In genomic region chr11:64916040-64916847, GRCh38 we compare ENCODE assay signal across 8 cellular contexts. TPM values are rescaled to one million over a fixed set of nuclear protein-coding genes. Genes with fewer than 3 reads are reported as not detected.
DNase-seq lines count a peak whose midpoint lies in the region; ATAC-seq and TF ChIP-seq lines count a peak whose summit lies in the region.

No MANE protein-coding gene starts in this region.

- no peaks in the 10 kb centered on the region for H3K27me3 Mint-ChIP-seq in activated T-cell treated with anti-CD3 and anti-CD28 coated beads, Interleukin-2, amount 50 U/mL, for 24 hours

- TF ChIP-seq CTCF in KMS-11 (conservative IDR thresholded peaks at IDR 0.05; ENCODE audit: low read depth, low read length) (no peak), epithelial cell of esophagus (IDR thresholded peaks at IDR 0.05; ENCODE audit: insufficient read depth, low read depth, low read length, missing control alignments) (no peak)

- H3K27ac Mint-ChIP-seq in activated T-cell treated with anti-CD3 and anti-CD28 coated beads, Interleukin-2, amount 50 U/mL, for 24 hours = peak overlapping the region; percentile 94

- H3K4me3 Mint-ChIP-seq in activated T-cell treated with anti-CD3 and anti-CD28 coated beads, Interleukin-2, amount 50 U/mL, for 24 hours = peak overlapping the region; percentile 91

- peak overlapping the region; percentile 60 for H2AFZ ChIP-seq in KMS-11 (ENCODE audit: low read depth)

- H3K36me3 ChIP-seq in KMS-11 (ENCODE audit: insufficient read depth) (no peaks in the 10 kb centered on the region), mucosa of stomach (ENCODE audit: control insufficient read depth, insufficient read depth, low read length) (peaks cover 9% of the 10 kb centered on the region)

- no peaks in the 10 kb centered on the region for H3K79me2 ChIP-seq in KMS-11 (ENCODE audit: insufficient read depth, low read depth)

- H3K36me3 Mint-ChIP-seq in activated T-cell treated with anti-CD3 and anti-CD28 coated beads, Interleukin-2, amount 50 U/mL, for 24 hours (ENCODE audit: low read depth) = peaks cover 30% of the 10 kb centered on the region

- H3K4me1 Mint-ChIP-seq in activated T-cell treated with anti-CD3 and anti-CD28 coated beads, Interleukin-2, amount 50 U/mL, for 24 hours (ENCODE audit: low read depth) = peaks cover 26% of the 10 kb centered on the region

- H3K27me3 ChIP-seq in KMS-11 (ENCODE audit: insufficient read depth, low read depth) (no peaks in the 10 kb centered on the region), mucosa of stomach (ENCODE audit: control insufficient read depth, insufficient read depth, low read length) (no peaks in the 10 kb centered on the region)

- H3K4me3 ChIP-seq in KMS-11 (IDR thresholded peaks at IDR 0.05; ENCODE audit: insufficient read depth, low read depth, low read length) (no peak overlapping the region), epithelial cell of esophagus (ENCODE audit: low read length) (peak overlapping the region; percentile 98), mucosa of stomach (ENCODE audit: low read length) (peak overlapping the region; percentile 95)

- peak overlapping the region; percentile 47; the same call in 1 of the 2 replicates for H3K27ac ChIP-seq in KMS-11

- H3K4me2 ChIP-seq in KMS-11 = peak overlapping the region; percentile 67

- H3K9ac ChIP-seq in KMS-11 = peak overlapping the region; percentile 73
- peak overlapping the region; percentile 95 for H3K9ac ChIP-seq in mucosa of stomach (ENCODE audit: low read length)

- no peaks in the 10 kb centered on the region for H4K20me1 ChIP-seq in KMS-11 (ENCODE audit: insufficient read depth)

- H3K9me3 Mint-ChIP-seq in activated T-cell treated with anti-CD3 and anti-CD28 coated beads, Interleukin-2, amount 50 U/mL, for 24 hours = no peaks in the 10 kb centered on the region

- DNase-seq in activated T-cell treated with anti-CD3 and anti-CD28 coated beads, Interleukin-2, amount 50 U/mL, for 24 hours = peak; percentile 54
- DNase-seq in activated T-cell treated with anti-CD3 and anti-CD28 coated beads for 4 hours (no peak), epithelial cell of esophagus (ENCODE audit: low read depth) (peak; percentile 51), ureter (ENCODE audit: low spot score) (peak; percentile 70)
- peak; percentile 14 for DNase-seq in activated CD4-positive, alpha-beta T cell treated with anti-CD3 and anti-CD28 coated beads for 1 hour

- no peak for ATAC-seq in HG03045 (IDR thresholded peaks at IDR 0.05; ENCODE audit: unreplicated experiment)

- no peaks in the 10 kb centered on the region for H3K9me3 ChIP-seq in mucosa of stomach (ENCODE audit: control insufficient read depth, low read length)

- H3K4me1 ChIP-seq in KMS-11 (ENCODE audit: low read depth, poor library complexity, severe bottlenecking) (peaks cover 25% of the 10 kb centered on the region), mucosa of stomach (ENCODE audit: control insufficient read depth, insufficient read depth, low read length) (peaks cover 17% of the 10 kb centered on the region)

RNA-seq across cellular contexts. Expression of gene ATG2A, which starts 0.8 kb away (rescaled TPM):
- total RNA-seq in ureter = 27.9 TPM

RNA-seq across cellular contexts. Expression of gene PPP2R5B, which starts 8.2 kb away (rescaled TPM):
- total RNA-seq in ureter = 18.9 TPM

RNA-seq across cellular contexts. Expression of gene GPHA2, which starts 19.4 kb away (rescaled TPM):
- total RNA-seq in ureter = not detected

RNA-seq across cellular contexts. Expression of gene EHD1, which starts 37.8 kb away (rescaled TPM):
- total RNA-seq in ureter = 47.3 TPM

RNA-seq across cellular contexts. Expression of gene MAJIN, which starts 55.7 kb away (rescaled TPM):
- not detected for total RNA-seq in ureter
